Comparison of ENCODE assay signal across 15 cellular contexts in the genomic region with DNA sequence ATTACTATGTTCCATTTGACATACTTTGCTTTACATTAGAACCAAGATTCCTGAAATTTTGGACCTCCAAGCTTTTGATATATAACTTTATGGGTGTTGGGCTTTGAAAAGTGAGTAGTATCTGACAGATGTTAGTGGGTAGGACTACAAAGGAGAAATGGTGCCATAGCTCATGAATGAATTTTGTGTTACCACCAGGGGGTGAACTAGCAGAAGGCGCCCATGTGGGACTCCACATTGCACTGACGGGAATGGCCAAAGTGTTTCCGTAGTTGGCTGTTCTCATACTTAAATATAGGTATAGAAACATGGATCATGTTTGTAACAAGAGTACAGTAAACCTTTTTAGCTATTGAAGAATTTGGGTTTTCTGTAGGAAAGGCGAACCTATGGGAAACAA.
DNase-seq lines count a peak whose midpoint lies in the region; ATAC-seq and TF ChIP-seq lines count a peak whose summit lies in the region.
"Had no signal": no experiment of that assay in that cellular context is flagged by ENCODE, and none has a peak within 500 bp of the region (broad histone marks: within the 10 kb centered on the region; RNA-seq: fewer than 3 reads in every experiment).

No MANE protein-coding gene starts in this region.

- H3K14ac ChIP-seq in H9 (ENCODE audit: insufficient read depth, low read length) (no peak overlapping the region), mesenchymal stem cell (ENCODE audit: low read length in 2 of 2) (no peak overlapping the region)

- H3K4me1 ChIP-seq in A673 (ENCODE audit: insufficient read depth, low read length, poor library complexity, severe bottlenecking) = no peaks in the 10 kb centered on the region
- no peaks in the 10 kb centered on the region for H3K4me1 ChIP-seq in H9 (ENCODE audit: insufficient read depth, low read length)
- no peaks in the 10 kb centered on the region for H3K4me1 ChIP-seq in OCI-LY7 (ENCODE audit: insufficient read depth, low read length, poor library complexity, severe bottlenecking)
- H3K4me1 ChIP-seq in mesenchymal stem cell (ENCODE audit: control insufficient read depth, insufficient read depth, low read depth, low read length) = no peaks in the 10 kb centered on the region

- H4K20me1 ChIP-seq in H9 (ENCODE audit: control insufficient read depth, insufficient read depth, insufficient read length) (no peaks in the 10 kb centered on the region), OCI-LY7 (ENCODE audit: insufficient read depth, low read length) (no peaks in the 10 kb centered on the region)

- H2BK15ac ChIP-seq in H9 (ENCODE audit: low read depth, low read length) (no peak overlapping the region), mesenchymal stem cell (ENCODE audit: low read depth, poor library complexity, severe bottlenecking) (no peak overlapping the region)

- POLR2A ChIA-PET in A673 (lab: Charles Lee; ENCODE audit: low non-redundant PET) (no interaction called here), OCI-LY7 (lab: Charles Lee) (interaction anchor here (0.7 kb wide), 2 partner anchors 130 to 648 kb away, joined by 4 read pairs; no protein-coding TSS in a partner anchor), T-cell (lab: Charles Lee) (interaction anchor here in 1 of 2 donors (0.6 kb wide), 1 partner anchor 934 kb away, joined by 3 read pairs; no protein-coding TSS in a partner anchor)

- no peak overlapping the region for H4K8ac ChIP-seq in H9 (replicated peaks; ENCODE audit: insufficient read length, low read depth, low read length)
- H4K8ac ChIP-seq in mesenchymal stem cell (ENCODE audit: low read length) = no peak overlapping the region

- H3K27me3 ChIP-seq in A673 (replicated peaks; ENCODE audit: insufficient read depth, low read depth, low read length, poor library complexity) = no peaks in the 10 kb centered on the region
- H3K27me3 ChIP-seq in H9 (ENCODE audit: insufficient read depth, low read length) = no peaks in the 10 kb centered on the region
- no peaks in the 10 kb centered on the region for H3K27me3 ChIP-seq in mesenchymal stem cell (ENCODE audit: control insufficient read depth in 1 of 2, insufficient read depth in 1 of 2, low read length in 2 of 2)

- ATAC-seq in T-cell (replicated peaks in 1 of 4) (no peak), GM18498 (IDR thresholded peaks at IDR 0.05; ENCODE audit: unreplicated experiment) (no peak)
- ATAC-seq: Right ventricle myocardium inferior had no signal

- no peak overlapping the region for H3K4me3 Mint-ChIP-seq in H9
- no peak overlapping the region for H3K4me3 Mint-ChIP-seq in T-cell
- H3K4me3 Mint-ChIP-seq: activated CD4-positive, alpha-beta memory T cell treated with anti-CD3 and anti-CD28 coated beads, Interleukin-2, amount 10 ng/mL, durations not matched to agents 7 days and 5 days had no signal

- WGBS in H9 (ENCODE audit: extremely low coverage, insufficient read length, low lambda C conversion rate) = no CpG with 5 or more reads among the region's 4 CpGs
- 75% methylated on average over 3 of the region's 4 CpGs for WGBS in mesenchymal stem cell

- no peak overlapping the region for H3K56ac ChIP-seq in H9 (ENCODE audit: insufficient read length, low read depth, low read length)

- CTCF ChIA-PET in A673 (lab: Charles Lee) (interaction anchor here (0.6 kb wide), 1 partner anchor 118 kb away, joined by 6 read pairs; no protein-coding TSS in a partner anchor), OCI-LY7 (lab: Charles Lee; ENCODE audit: unreplicated experiment) (no interaction called here), T-cell (lab: Charles Lee) (interaction anchor here (0.6 to 1.6 kb wide), 4 partner anchors 171 to 192 kb away, joined by 3 to 5 read pairs (median 3); no protein-coding TSS in a partner anchor)

- no peaks in the 10 kb centered on the region for H3K9me3 Mint-ChIP-seq in H9
- H3K9me3 Mint-ChIP-seq in T-cell = peaks cover 0 to 3% (median 0%) of the 10 kb centered on the region in 3 donors

- H3K36me3 ChIP-seq in A673 (ENCODE audit: insufficient read depth, low read length, poor library complexity, severe bottlenecking) = no peaks in the 10 kb centered on the region
- H3K36me3 ChIP-seq in OCI-LY7 (ENCODE audit: insufficient read depth, low read length) = no peaks in the 10 kb centered on the region
- H3K36me3 ChIP-seq in mesenchymal stem cell (ENCODE audit: control insufficient read depth in 1 of 2, insufficient read depth in 2 of 2, low read depth in 1 of 2, low read length in 2 of 2) = no peaks in the 10 kb centered on the region

- H3K79me2 ChIP-seq in H9 (ENCODE audit: insufficient read depth, low read length) (no peaks in the 10 kb centered on the region), OCI-LY7 (ENCODE audit: insufficient read depth, low read depth, low read length) (no peaks in the 10 kb centered on the region)

- peak; percentile 21 for DNase-seq in A673 (ENCODE audit: low spot score)
- peak; percentile 27 for DNase-seq in H9
- DNase-seq in OCI-LY7 (ENCODE audit: low spot score) = peak; percentile 1
- no peak for DNase-seq in fibroblast of mammary gland (ENCODE audit: low read depth)
- no peak for DNase-seq in T-cell
- no peak for DNase-seq in mesenchymal stem cell
- DNase-seq in GM19238 (ENCODE audit: insufficient read length, low spot score) = no peak
- DNase-seq: activated CD4-positive, alpha-beta memory T cell treated with anti-CD3 and anti-CD28 coated beads, Interleukin-2, amount 10 ng/mL, durations not matched to agents 7 days and 5 days; glutamatergic neuron; NCI-H1436; NCI-H774; stimulated activated CD4-positive, alpha-beta T cell treated with anti-CD3 and anti-CD28 coated beads, Interleukin-12 subunit alpha, Interleukin-12 subunit beta, amount 100 ng/mL, for 4 hours; T-helper 9 cell had no signal

- no peak overlapping the region for H2AK5ac ChIP-seq in H9 (ENCODE audit: insufficient read length, low read length)
- no peak overlapping the region for H2AK5ac ChIP-seq in mesenchymal stem cell (ENCODE audit: low read length, severe bottlenecking)

- H2BK120ac ChIP-seq in H9 (ENCODE audit: low read depth, low read length, poor library complexity, severe bottlenecking) = no peak overlapping the region
- no peak overlapping the region for H2BK120ac ChIP-seq in mesenchymal stem cell (ENCODE audit: low read depth, low read length)

- no peak overlapping the region for H3K27ac Mint-ChIP-seq in H9
- no peak overlapping the region for H3K27ac Mint-ChIP-seq in T-cell
- H3K27ac Mint-ChIP-seq: activated CD4-positive, alpha-beta memory T cell treated with anti-CD3 and anti-CD28 coated beads, Interleukin-2, amount 10 ng/mL, durations not matched to agents 7 days and 5 days had no signal

- no peaks in the 10 kb centered on the region for H3K9me2 ChIP-seq in OCI-LY7 (ENCODE audit: insufficient read depth, low read length)

- H2BK20ac ChIP-seq in H9 (ENCODE audit: low read depth, low read length, poor library complexity, severe bottlenecking) = no peak overlapping the region

- intact Hi-C loops in A673 (cut with micrococcal nuclease; ENCODE audit: unreplicated experiment) = no loop called here
- intact Hi-C loops in OCI-LY7 (cut with micrococcal nuclease; ENCODE audit: unreplicated experiment) = no loop called here

- H2AFZ ChIP-seq in H9 (ENCODE audit: low read length) (no peak overlapping the region), OCI-LY7 (ENCODE audit: low read length) (no peak overlapping the region), mesenchymal stem cell (ENCODE audit: low read depth, low read length) (no peak overlapping the region)

- H3K4ac ChIP-seq in H9 (ENCODE audit: low read depth, low read length) (no peak overlapping the region), mesenchymal stem cell (ENCODE audit: low read depth in 1 of 2, low read length in 2 of 2) (no peak overlapping the region)

- no peak overlapping the region for H4K91ac ChIP-seq in H9 (ENCODE audit: insufficient read length, low read depth, low read length)
- no peak overlapping the region for H4K91ac ChIP-seq in mesenchymal stem cell (ENCODE audit: low read length)

- H3K4me3 ChIP-seq in A673 (ENCODE audit: low read depth, low read length, poor library complexity, severe bottlenecking) (no peak overlapping the region), OCI-LY7 (ENCODE audit: low read depth, low read length, poor library complexity, severe bottlenecking) (no peak overlapping the region), fibroblast of mammary gland (ENCODE audit: control insufficient read depth, low read depth, low read length) (no peak overlapping the region), mesenchymal stem cell (ENCODE audit: insufficient read depth in 1 of 2, low read depth in 1 of 2, low read length in 2 of 2) (no peak overlapping the region)

- no peak overlapping the region for H3K23ac ChIP-seq in H9 (ENCODE audit: insufficient read length, low read depth, low read length)
- no peak overlapping the region for H3K23ac ChIP-seq in mesenchymal stem cell (ENCODE audit: low read length in 2 of 2)

- BruUV-seq in A673 (replicated peaks; lab: Mats Ljungman, UMichigan) (no TSS peak), OCI-LY7 (replicated peaks; lab: Mats Ljungman, UMichigan) (no TSS peak)

- no peak overlapping the region for H4K5ac ChIP-seq in H9 (ENCODE audit: insufficient read length, low read depth, low read length)

- H3K9ac ChIP-seq in H9 (ENCODE audit: extremely low read depth, insufficient read length, low read length) (no peak overlapping the region), mesenchymal stem cell (ENCODE audit: low read length) (no peak overlapping the region)

- H3K4me2 ChIP-seq in H9 (ENCODE audit: insufficient read depth, insufficient read length, low read length) (no peak overlapping the region), OCI-LY7 (ENCODE audit: low read length) (no peak overlapping the region), mesenchymal stem cell (ENCODE audit: low read length, poor library complexity, severe bottlenecking) (no peak overlapping the region)

- H3K4me1 Mint-ChIP-seq in H9 = no peaks in the 10 kb centered on the region
- no peaks in the 10 kb centered on the region for H3K4me1 Mint-ChIP-seq in T-cell
- H3K4me1 Mint-ChIP-seq: activated CD4-positive, alpha-beta memory T cell treated with anti-CD3 and anti-CD28 coated beads, Interleukin-2, amount 10 ng/mL, durations not matched to agents 7 days and 5 days had no signal

- H2BK12ac ChIP-seq in H9 (ENCODE audit: insufficient read length, low read depth, low read length) = no peak overlapping the region
- no peak overlapping the region for H2BK12ac ChIP-seq in mesenchymal stem cell (ENCODE audit: low read length in 2 of 2)

- no peaks in the 10 kb centered on the region for H3K36me3 Mint-ChIP-seq in H9 (ENCODE audit: insufficient read depth in 1 of 3, low read depth in 3 of 3)
- no peaks in the 10 kb centered on the region for H3K36me3 Mint-ChIP-seq in T-cell

- TF ChIP-seq CTCF in A673 (conservative IDR thresholded peaks at IDR 0.05; ENCODE audit: low read depth, low read length) = peak; percentile 42
- peak; percentile 51 for TF ChIP-seq CTCF in H9 (conservative IDR thresholded peaks at IDR 0.05)
- TF ChIP-seq CTCF in OCI-LY7 (conservative IDR thresholded peaks at IDR 0.05; ENCODE audit: low read length) = 0 out of 2 replicates have a peak, but pooled peaks have one; percentile 20
- TF ChIP-seq CTCF in fibroblast of mammary gland (conservative IDR thresholded peaks at IDR 0.05; ENCODE audit: control insufficient read depth, insufficient read depth, low read depth, low read length) = peak; percentile 17

- H3K9me3 ChIP-seq in A673 (ENCODE audit: low read depth, low read length, poor library complexity, severe bottlenecking) (no peaks in the 10 kb centered on the region), H9 (ENCODE audit: control insufficient read depth, low read depth, low read length) (no peaks in the 10 kb centered on the region), OCI-LY7 (ENCODE audit: low read length) (no peaks in the 10 kb centered on the region), mesenchymal stem cell (ENCODE audit: control insufficient read depth, low read length) (no peaks in the 10 kb centered on the region)

- H3T11ph ChIP-seq in H9 (ENCODE audit: low read length) = no peak overlapping the region

- H3K23me2 ChIP-seq in H9 (ENCODE audit: insufficient read length, low read depth, low read length, poor library complexity, severe bottlenecking) = no peaks in the 10 kb centered on the region

- no peaks in the 10 kb centered on the region for H3K27me3 Mint-ChIP-seq in H9 (ENCODE audit: low read depth)
- peaks cover 0 to 4% of the 10 kb centered on the region in 2 donors for H3K27me3 Mint-ChIP-seq in T-cell
- H3K27me3 Mint-ChIP-seq: activated CD4-positive, alpha-beta memory T cell treated with anti-CD3 and anti-CD28 coated beads, Interleukin-2, amount 10 ng/mL, durations not matched to agents 7 days and 5 days had no signal

- H2BK5ac ChIP-seq in H9 (ENCODE audit: insufficient read length, low read length) (no peak overlapping the region), mesenchymal stem cell (ENCODE audit: low read depth, low read length, poor library complexity, severe bottlenecking) (no peak overlapping the region)

- H3K79me1 ChIP-seq in H9 (ENCODE audit: insufficient read depth, low read depth, low read length, poor library complexity, severe bottlenecking) (no peaks in the 10 kb centered on the region), mesenchymal stem cell (replicated peaks; ENCODE audit: low read length, poor library complexity, severe bottlenecking) (no peaks in the 10 kb centered on the region)

- H3K27ac ChIP-seq in A673 (ENCODE audit: low read depth, low read length, poor library complexity, severe bottlenecking) = no peak overlapping the region
- no peak overlapping the region for H3K27ac ChIP-seq in H9 (ENCODE audit: insufficient read length, low read depth, low read length)
- no peak overlapping the region for H3K27ac ChIP-seq in OCI-LY7 (ENCODE audit: low read depth, low read length, poor library complexity, severe bottlenecking)
- H3K27ac ChIP-seq in mesenchymal stem cell (ENCODE audit: low read length, poor library complexity, severe bottlenecking) = no peak overlapping the region

- H3K18ac ChIP-seq in H9 (ENCODE audit: insufficient read length, low read depth, low read length) (no peak overlapping the region), mesenchymal stem cell (ENCODE audit: low read depth in 1 of 2, low read length in 2 of 2) (no peak overlapping the region)

Comparison
In these comparisons a context has a peak if more than half of its experiments do, and no peak if none do; other contexts are left out.
1. DNase-seq: peak in A673 (single experiment), H9 (single experiment) and OCI-LY7 (single experiment); none in fibroblast of mammary gland (single experiment), T-cell (0 of 34), mesenchymal stem cell (single experiment) and GM19238 (single experiment).
2. Peak in every context shown above with its lines, with median percentiles within 50 percentile points of each other: CTCF ChIP-seq.